Comparison of ENCODE assay signal across 1 cellular context in genomic region chr21:46194374-46195334, GRCh38.
TF ChIP-seq lines count a peak whose summit lies in the region.

No MANE protein-coding gene starts in this region.

TF ChIP-seq in SK-N-SH treated with all-trans-retinoic acid at 6 μM for 48 hours, 23 proteins besides CTCF, POLR2A, EP300 and RAD21 (continued from another document):
- TF ChIP-seq TSHZ2 (CRISPR knock-in tag; IDR thresholded peaks at IDR 0.05) (no peak), CSRNP3 (CRISPR knock-in tag; IDR thresholded peaks at IDR 0.05) (no peak), ARNTL (CRISPR knock-in tag; IDR thresholded peaks at IDR 0.05; ENCODE audit: borderline replicate concordance, low read depth) (no peak), ZFP30 (CRISPR knock-in tag; IDR thresholded peaks at IDR 0.05) (no peak), ZNF8 (CRISPR knock-in tag; IDR thresholded peaks at IDR 0.05) (no peak), CSDC2 (CRISPR knock-in tag; IDR thresholded peaks at IDR 0.05) (no peak), GLIS3 (CRISPR knock-in tag; IDR thresholded peaks at IDR 0.05) (no peak), OSR1 (CRISPR knock-in tag; IDR thresholded peaks at IDR 0.05) (no peak)
